Comparison of ENCODE assay signal across 1 cellular context in the genomic region with DNA sequence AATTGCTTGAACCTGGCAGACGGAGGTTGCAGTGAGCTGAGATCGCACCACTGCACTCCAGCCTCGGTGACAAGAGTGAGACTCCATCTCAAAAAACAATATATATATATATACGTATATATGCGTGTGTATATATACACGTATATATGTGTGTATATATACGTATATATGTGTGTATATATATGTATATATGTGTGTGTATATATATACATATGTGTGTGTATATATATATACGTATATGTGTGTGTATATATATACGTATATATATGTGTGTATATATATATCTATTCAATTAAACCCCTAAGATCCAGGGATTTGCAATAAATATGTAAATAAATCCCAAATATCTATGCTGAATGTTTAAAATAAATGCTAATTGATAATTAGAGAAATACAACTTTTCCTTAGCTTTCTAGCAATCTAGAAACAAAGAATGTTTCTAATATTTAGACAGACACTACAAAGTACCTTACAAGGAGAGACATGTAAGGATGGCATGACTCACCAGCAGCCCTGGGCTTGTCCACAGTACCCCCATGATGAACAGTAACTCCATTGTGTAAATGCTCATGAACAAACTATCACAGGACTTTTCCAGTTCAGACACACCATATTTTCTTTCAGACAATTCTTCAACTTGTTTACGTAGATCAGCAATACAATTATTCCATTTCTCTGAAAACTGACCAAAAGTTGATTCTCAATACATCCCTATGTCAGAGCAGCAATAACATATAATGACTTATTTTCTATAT.
TF ChIP-seq lines count a peak whose summit lies in the region.

No MANE protein-coding gene starts in this region.

TF ChIP-seq in HepG2, 621 proteins besides CTCF, POLR2A, EP300 and RAD21 (continued from another document):
- TF ChIP-seq, protein P1, sequence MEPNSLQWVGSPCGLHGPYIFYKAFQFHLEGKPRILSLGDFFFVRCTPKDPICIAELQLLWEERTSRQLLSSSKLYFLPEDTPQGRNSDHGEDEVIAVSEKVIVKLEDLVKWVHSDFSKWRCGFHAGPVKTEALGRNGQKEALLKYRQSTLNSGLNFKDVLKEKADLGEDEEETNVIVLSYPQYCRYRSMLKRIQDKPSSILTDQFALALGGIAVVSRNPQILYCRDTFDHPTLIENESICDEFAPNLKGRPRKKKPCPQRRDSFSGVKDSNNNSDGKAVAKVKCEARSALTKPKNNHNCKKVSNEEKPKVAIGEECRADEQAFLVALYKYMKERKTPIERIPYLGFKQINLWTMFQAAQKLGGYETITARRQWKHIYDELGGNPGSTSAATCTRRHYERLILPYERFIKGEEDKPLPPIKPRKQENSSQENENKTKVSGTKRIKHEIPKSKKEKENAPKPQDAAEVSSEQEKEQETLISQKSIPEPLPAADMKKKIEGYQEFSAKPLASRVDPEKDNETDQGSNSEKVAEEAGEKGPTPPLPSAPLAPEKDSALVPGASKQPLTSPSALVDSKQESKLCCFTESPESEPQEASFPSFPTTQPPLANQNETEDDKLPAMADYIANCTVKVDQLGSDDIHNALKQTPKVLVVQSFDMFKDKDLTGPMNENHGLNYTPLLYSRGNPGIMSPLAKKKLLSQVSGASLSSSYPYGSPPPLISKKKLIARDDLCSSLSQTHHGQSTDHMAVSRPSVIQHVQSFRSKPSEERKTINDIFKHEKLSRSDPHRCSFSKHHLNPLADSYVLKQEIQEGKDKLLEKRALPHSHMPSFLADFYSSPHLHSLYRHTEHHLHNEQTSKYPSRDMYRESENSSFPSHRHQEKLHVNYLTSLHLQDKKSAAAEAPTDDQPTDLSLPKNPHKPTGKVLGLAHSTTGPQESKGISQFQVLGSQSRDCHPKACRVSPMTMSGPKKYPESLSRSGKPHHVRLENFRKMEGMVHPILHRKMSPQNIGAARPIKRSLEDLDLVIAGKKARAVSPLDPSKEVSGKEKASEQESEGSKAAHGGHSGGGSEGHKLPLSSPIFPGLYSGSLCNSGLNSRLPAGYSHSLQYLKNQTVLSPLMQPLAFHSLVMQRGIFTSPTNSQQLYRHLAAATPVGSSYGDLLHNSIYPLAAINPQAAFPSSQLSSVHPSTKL (CRISPR knock-in tag; IDR thresholded peaks at IDR 0.05), result peak; percentile 21; the same call in 1 of the 2 replicates
- 0 out of 2 replicates have a peak, but pooled peaks have one; percentile 23 for TF ChIP-seq GATAD2A (CRISPR knock-in tag; IDR thresholded peaks at IDR 0.05)
- TF ChIP-seq HMG20A (CRISPR knock-in tag; IDR thresholded peaks at IDR 0.05; ENCODE audit: borderline replicate concordance), result peak; percentile 23; the same call in 1 of the 2 replicates
- TF ChIP-seq KAT8 (CRISPR knock-in tag; IDR thresholded peaks at IDR 0.05), result peak; percentile 37; the same call in 1 of the 2 replicates
